Comparison of ENCODE assay signal across 8 cellular contexts in genomic region chr15:81303241-81304225, GRCh38. TPM values are rescaled to one million over a fixed set of nuclear protein-coding genes. Genes with fewer than 3 reads are reported as not detected.
A peak's percentile ranks its signal among the peaks of the same experiment; 100 is the strongest.
DNase-seq lines count a peak whose midpoint lies in the region; ATAC-seq, FAIRE-seq and TF ChIP-seq lines count a peak whose summit lies in the region.

No MANE protein-coding gene starts in this region.

- no peak overlapping the region for H3K4ac ChIP-seq in neuronal stem cell (ENCODE audit: low read length)

- no peaks in the 10 kb centered on the region for H3K36me3 Mint-ChIP-seq in glutamatergic neuron (ENCODE audit: unreplicated experiment)

- no peaks in the 10 kb centered on the region for H4K20me1 ChIP-seq in OCI-LY1 (ENCODE audit: insufficient read depth, low read length)

- no peak overlapping the region for H3K4me3 Mint-ChIP-seq in glutamatergic neuron (ENCODE audit: unreplicated experiment)

- ATAC-seq in HG02852 (IDR thresholded peaks at IDR 0.05; ENCODE audit: unreplicated experiment) (no peak), mucosa of descending colon (no peak)

- H3K27ac Mint-ChIP-seq in glutamatergic neuron (ENCODE audit: unreplicated experiment), result no peak overlapping the region

- H3K27me3 ChIP-seq in OCI-LY1 (ENCODE audit: insufficient read depth, low read length), result no peaks in the 10 kb centered on the region
- H3K27me3 ChIP-seq in neuronal stem cell (ENCODE audit: control insufficient read depth in 3 of 3, insufficient read depth in 3 of 3, low read depth in 1 of 3, low read length in 3 of 3), result peaks cover 0 to 16% (median 0%) of the 10 kb centered on the region in 3 experiments

- no peak for TF ChIP-seq POLR2A in GM12891 (IDR thresholded peaks at IDR 0.05; ENCODE audit: low read depth, low read length)

- no peaks in the 10 kb centered on the region for H3K79me1 ChIP-seq in neuronal stem cell (ENCODE audit: low read depth, low read length)

- H4K91ac ChIP-seq in neuronal stem cell (ENCODE audit: low read depth, low read length, poor library complexity), result peak overlapping the region; percentile 5

- no peak overlapping the region for H4K8ac ChIP-seq in neuronal stem cell (ENCODE audit: low read depth, low read length)

- peak overlapping the region; percentile 89; the same call in 1 of the 2 replicates for H3K4me2 ChIP-seq in OCI-LY1 (ENCODE audit: low read length)
- no peak overlapping the region for H3K4me2 ChIP-seq in neuronal stem cell (ENCODE audit: insufficient read depth, low read length, poor library complexity, severe bottlenecking)

- H3K36me3 ChIP-seq in OCI-LY1 (ENCODE audit: insufficient read depth, low read length) (peaks cover 95% of the 10 kb centered on the region), neuronal stem cell (replicated peaks in 1 of 2; ENCODE audit: control insufficient read depth in 2 of 2, insufficient read depth in 2 of 2, low read length in 2 of 2) (no peaks in the 10 kb centered on the region), mucosa of descending colon (ENCODE audit: low read depth) (no peaks in the 10 kb centered on the region)

- H3K9me3 Mint-ChIP-seq in glutamatergic neuron (ENCODE audit: unreplicated experiment), result peaks cover 2% of the 10 kb centered on the region

- peak overlapping the region; percentile 68 for H3K4me3 ChIP-seq in OCI-LY1 (ENCODE audit: low read depth, low read length, poor library complexity, severe bottlenecking)
- H3K4me3 ChIP-seq in neuronal stem cell (ENCODE audit: low read length in 2 of 2), result no peak overlapping the region
- no peak overlapping the region for H3K4me3 ChIP-seq in mucosa of descending colon

- no peak overlapping the region for H2AFZ ChIP-seq in OCI-LY1 (ENCODE audit: low read length)
- peak overlapping the region; percentile 60 for H2AFZ ChIP-seq in neuronal stem cell (ENCODE audit: low read length)

- no peak overlapping the region for H2BK120ac ChIP-seq in neuronal stem cell (ENCODE audit: low read depth, low read length)

- intact Hi-C loops in mucosa of descending colon (cut with DNase I, micrococcal nuclease), result no loop called here

- peaks cover 64% of the 10 kb centered on the region for H3K4me1 ChIP-seq in OCI-LY1 (ENCODE audit: insufficient read depth, low read length, severe bottlenecking)
- peaks cover 4 to 22% of the 10 kb centered on the region in 2 donors for H3K4me1 ChIP-seq in neuronal stem cell (ENCODE audit: control insufficient read depth in 2 of 2, insufficient read depth in 1 of 2, low read depth in 1 of 2, low read length in 2 of 2)
- H3K4me1 ChIP-seq in mucosa of descending colon (ENCODE audit: low read depth), result peaks cover 5% of the 10 kb centered on the region

- no peak overlapping the region for H2BK5ac ChIP-seq in neuronal stem cell (ENCODE audit: low read length)

- DNase-seq in GM12891 (ENCODE audit: insufficient read length, low spot score) (no peak), neuronal stem cell (ENCODE audit: low spot score) (no peak), mucosa of descending colon (no peak), glutamatergic neuron (no peak), NCI-H1694 treated with DMSO at 0.1 percent for 48 hours (lab: John Stamatoyannopoulos, UW) (no peak)
- DNase-seq in effector CD4-positive, alpha-beta T cell, result peak; percentile 34

- no peak overlapping the region for H2BK12ac ChIP-seq in neuronal stem cell (ENCODE audit: low read length)

- peak overlapping the region; percentile 46 for H3K23ac ChIP-seq in neuronal stem cell (ENCODE audit: low read depth, low read length, poor library complexity)

- no peaks in the 10 kb centered on the region for H3K9me2 ChIP-seq in OCI-LY1 (ENCODE audit: low read depth, low read length)

- peak; percentile 48 for FAIRE-seq in GM12891 (lab: Jason Lieb, UNC)

- H2AK5ac ChIP-seq in neuronal stem cell (ENCODE audit: low read depth, low read length), result peak overlapping the region; percentile 68

- H3K4me1 Mint-ChIP-seq in glutamatergic neuron (ENCODE audit: low read depth, unreplicated experiment), result peaks cover 8% of the 10 kb centered on the region

- H3F3A ChIP-seq in OCI-LY1 (ENCODE audit: insufficient read depth, low read length), result no peaks in the 10 kb centered on the region

- H3K9me3 ChIP-seq in OCI-LY1 (ENCODE audit: low read length) (no peaks in the 10 kb centered on the region), neuronal stem cell (replicated peaks in 1 of 2; ENCODE audit: control insufficient read depth in 2 of 2, insufficient read depth in 1 of 2, low read depth in 1 of 2, low read length in 2 of 2) (no peaks in the 10 kb centered on the region), mucosa of descending colon (no peaks in the 10 kb centered on the region)

- peak overlapping the region; percentile 61 for H3K18ac ChIP-seq in neuronal stem cell (ENCODE audit: low read length)

- H3K27me3 Mint-ChIP-seq in glutamatergic neuron (ENCODE audit: unreplicated experiment), result peaks cover 2% of the 10 kb centered on the region

- no peak overlapping the region for H3K14ac ChIP-seq in neuronal stem cell (ENCODE audit: low read length)

- H3K27ac ChIP-seq in OCI-LY1 (ENCODE audit: low read depth, low read length, poor library complexity, severe bottlenecking) (peak overlapping the region; percentile 96), neuronal stem cell (replicated peaks; ENCODE audit: low read length) (no peak overlapping the region)

- H3K9ac ChIP-seq in OCI-LY1 (ENCODE audit: low read length) (peak overlapping the region; percentile 17; the same call in 1 of the 2 replicates), neuronal stem cell (ENCODE audit: low read depth, low read length, poor library complexity) (no peak overlapping the region)

- no peak for TF ChIP-seq CTCF in OCI-LY1 (IDR thresholded peaks at IDR 0.05; ENCODE audit: low read length)
- no peak for TF ChIP-seq CTCF in mucosa of descending colon (IDR thresholded peaks at IDR 0.05)
- no peak for TF ChIP-seq CTCF in glutamatergic neuron (IDR thresholded peaks at IDR 0.05; ENCODE audit: partially characterized antibody, unreplicated experiment)

- no CpG with 5 or more reads among the region's 9 CpGs for WGBS in neuronal stem cell (ENCODE audit: extremely low coverage in 2 of 2, insufficient read length in 2 of 2, insufficient replicate concordance in 1 of 2), 2 donors

- H2BK15ac ChIP-seq in neuronal stem cell (ENCODE audit: low read length), result peak overlapping the region; percentile 19

- peaks cover 5% of the 10 kb centered on the region for H3K79me2 ChIP-seq in OCI-LY1 (ENCODE audit: insufficient read depth, low read length)

TF ChIP-seq in GM12891, 5 proteins besides CTCF, POLR2A, EP300 and RAD21:
- TF ChIP-seq PAX5 (IDR thresholded peaks at IDR 0.05; ENCODE audit: insufficient read depth, low read length, severe bottlenecking), result no peak
- TF ChIP-seq POU2F2 (IDR thresholded peaks at IDR 0.05; ENCODE audit: low read depth, low read length), result no peak
- no peak for TF ChIP-seq TAF1 (IDR thresholded peaks at IDR 0.05; ENCODE audit: low read depth, low read length)

RNA-seq across cellular contexts. Expression of gene STARD5, which starts 20.4 kb away (rescaled TPM):
- polyA plus RNA-seq in GM12891 (2012; ENCODE audit: low read depth, missing spikeins), result 1.8 TPM
- 4.0 TPM for polyA plus RNA-seq in neuronal stem cell (2013, experiment 1 of 2)
- 3.9 TPM for polyA plus RNA-seq in neuronal stem cell (2013, experiment 2 of 2)
- total RNA-seq in mucosa of descending colon (10 to 100 TPM; 16.6 to 38.9 (median 33.4) TPM), glutamatergic neuron (ENCODE audit: unreplicated experiment) (3.1 TPM)
